In genomic region chr11:47918370-47918690, GRCh38 we compare ENCODE assay signal across 10 cellular contexts.
A peak's percentile ranks its signal among the peaks of the same experiment; 100 is the strongest.
DNase-seq lines count a peak whose midpoint lies in the region; ATAC-seq, FAIRE-seq and TF ChIP-seq lines count a peak whose summit lies in the region.
"Had no signal": no experiment of that assay in that cellular context is flagged by ENCODE, and none has a peak within 500 bp of the region (broad histone marks: within the 10 kb centered on the region; RNA-seq: fewer than 3 reads in every experiment).

No MANE protein-coding gene starts in this region.

- no peak for TF ChIP-seq EP300 in transverse colon (IDR thresholded peaks at IDR 0.05; ENCODE audit: low read depth)

- H3K4me2 ChIP-seq in astrocyte (ENCODE audit: low read length) = peak overlapping the region; percentile 52

- no peak for TF ChIP-seq POLR2A in heart left ventricle (IDR thresholded peaks at IDR 0.05)
- no peak for TF ChIP-seq POLR2A in transverse colon (IDR thresholded peaks at IDR 0.05)

- H3K79me2 ChIP-seq in astrocyte (ENCODE audit: insufficient read depth, low read length) = no peaks in the 10 kb centered on the region

- H3K4me3 Mint-ChIP-seq in astrocyte (ENCODE audit: unreplicated experiment) = no peak overlapping the region
- H3K4me3 Mint-ChIP-seq: activated CD4-positive, alpha-beta memory T cell treated with anti-CD3 and anti-CD28 coated beads, Interleukin-2, amount 10 ng/mL, durations not matched to agents 7 days and 5 days had no signal

- peaks cover 20% of the 10 kb centered on the region for H3K4me1 Mint-ChIP-seq in astrocyte (ENCODE audit: low read depth, unreplicated experiment)

- H3K27ac ChIP-seq in heart left ventricle (peak overlapping the region in 11 of 12 donors; percentile 0 to 81 (median 49)), astrocyte (ENCODE audit: low read depth, low read length) (no peak overlapping the region), mucosa of rectum (ENCODE audit: low read depth in 2 of 2, low read length in 2 of 2) (peak overlapping the region; percentile 59 to 72), transverse colon (peak overlapping the region; percentile 49 to 65 (median 62))

- no peak overlapping the region for H3K27ac Mint-ChIP-seq in astrocyte (ENCODE audit: unreplicated experiment)
- H3K27ac Mint-ChIP-seq: activated CD4-positive, alpha-beta memory T cell treated with anti-CD3 and anti-CD28 coated beads, Interleukin-2, amount 10 ng/mL, durations not matched to agents 7 days and 5 days had no signal

- H3K4me1 ChIP-seq in heart left ventricle = peaks cover 0 to 73% (median 20%) of the 10 kb centered on the region in 12 donors
- peaks cover 15% of the 10 kb centered on the region for H3K4me1 ChIP-seq in astrocyte (ENCODE audit: insufficient read depth, low read length)
- peaks cover 6 to 8% of the 10 kb centered on the region in 2 donors for H3K4me1 ChIP-seq in mucosa of rectum (ENCODE audit: control insufficient read depth in 2 of 2, insufficient read depth in 2 of 2, low read length in 2 of 2)
- peaks cover 0 to 15% (median 0%) of the 10 kb centered on the region in 4 donors for H3K4me1 ChIP-seq in transverse colon

- 54 to 64% (median 58%) methylated on average over 3 of the region's 3 CpGs for WGBS in heart left ventricle, 4 donors
- WGBS in transverse colon (ENCODE audit: low coverage in 1 of 2), 2 donors = 37% methylated on average over 3 of the region's 3 CpGs; no CpG with 5 or more reads in 1 of the 2 donors

- DNase-seq in heart left ventricle = no peak
- no peak for DNase-seq in Right ventricle myocardium superior
- DNase-seq in astrocyte (ENCODE audit: low read depth) = no peak
- DNase-seq in transverse colon = no peak
- no peak for DNase-seq in iPS-NIHi11 (ENCODE audit: low spot score)
- no peak for DNase-seq in HuH-7.5 (ENCODE audit: low spot score)
- DNase-seq: activated CD4-positive, alpha-beta memory T cell treated with anti-CD3 and anti-CD28 coated beads, Interleukin-2, amount 10 ng/mL, durations not matched to agents 7 days and 5 days had no signal

- FAIRE-seq in astrocyte (lab: Jason Lieb, UNC) = no peak
- FAIRE-seq: bronchial epithelial cell had no signal

- ATAC-seq in heart left ventricle = no peak
- no peak for ATAC-seq in Right ventricle myocardium superior (ENCODE audit: poor library complexity)
- no peak for ATAC-seq in HG03025 (IDR thresholded peaks at IDR 0.05; ENCODE audit: low FRiP score, unreplicated experiment)

- H3K27me3 ChIP-seq in heart left ventricle (no peaks in the 10 kb centered on the region), astrocyte (ENCODE audit: insufficient read depth, low read length) (no peaks in the 10 kb centered on the region), mucosa of rectum (ENCODE audit: control insufficient read depth in 2 of 2, insufficient read depth in 2 of 2, low read length in 2 of 2) (no peaks in the 10 kb centered on the region), transverse colon (no peaks in the 10 kb centered on the region)

- H3K36me3 ChIP-seq in heart left ventricle = no peaks in the 10 kb centered on the region
- no peaks in the 10 kb centered on the region for H3K36me3 ChIP-seq in astrocyte (ENCODE audit: insufficient read depth, low read length)
- no peaks in the 10 kb centered on the region for H3K36me3 ChIP-seq in mucosa of rectum (ENCODE audit: control insufficient read depth in 2 of 2, insufficient read depth in 2 of 2, low read length in 2 of 2)
- no peaks in the 10 kb centered on the region for H3K36me3 ChIP-seq in transverse colon

- H4K20me1 ChIP-seq in astrocyte (ENCODE audit: insufficient read depth, low read length) = no peaks in the 10 kb centered on the region

- H3K4me3 ChIP-seq in heart left ventricle (peak overlapping the region in 8 of 12 donors; percentile 10 to 44 (median 23)), astrocyte (ENCODE audit: insufficient read depth, low read depth, low read length) (no peak overlapping the region), mucosa of rectum (ENCODE audit: low read length in 2 of 2) (peak overlapping the region in 1 of 2 donors; percentile 8), transverse colon (no peak overlapping the region)

- in situ Hi-C loops in transverse colon (cut with MboI; ENCODE audit: low pct_ligation_motif_present in 1 of 4, low pct_unique_long_range_greater_than_20kb in 1 of 4, low sequenced_read_pairs in 3 of 4) = no loop called here

- no peaks in the 10 kb centered on the region for H3K36me3 Mint-ChIP-seq in astrocyte (ENCODE audit: low read depth, unreplicated experiment)

- H3K9me3 Mint-ChIP-seq in astrocyte (ENCODE audit: unreplicated experiment) = no peaks in the 10 kb centered on the region
- H3K9me3 Mint-ChIP-seq: activated CD4-positive, alpha-beta memory T cell treated with anti-CD3 and anti-CD28 coated beads, Interleukin-2, amount 10 ng/mL, durations not matched to agents 7 days and 5 days had no signal

- H3K9ac ChIP-seq in astrocyte (ENCODE audit: low read length) (no peak overlapping the region), mucosa of rectum (ENCODE audit: low read depth in 1 of 2, low read length in 2 of 2) (peak overlapping the region; percentile 1 to 30)

- H2AFZ ChIP-seq in astrocyte (ENCODE audit: low read depth, low read length) = peak overlapping the region; percentile 21

- no peaks in the 10 kb centered on the region for H3K27me3 Mint-ChIP-seq in astrocyte (ENCODE audit: low read depth, unreplicated experiment)
- H3K27me3 Mint-ChIP-seq: activated CD4-positive, alpha-beta memory T cell treated with anti-CD3 and anti-CD28 coated beads, Interleukin-2, amount 10 ng/mL, durations not matched to agents 7 days and 5 days had no signal

- H3K9me3 ChIP-seq in heart left ventricle (no peaks in the 10 kb centered on the region), astrocyte (ENCODE audit: insufficient read depth, low read depth, low read length) (no peaks in the 10 kb centered on the region), mucosa of rectum (ENCODE audit: control insufficient read depth in 2 of 2, low read length in 2 of 2) (no peaks in the 10 kb centered on the region), transverse colon (no peaks in the 10 kb centered on the region)

- intact Hi-C loops in heart left ventricle (cut with DNase I) (no loop called here), Right ventricle myocardium superior (cut with DNase I) (no loop called here), transverse colon (cut with DNase I; ENCODE audit: low total_unique reads) (no loop called here)

- no peak for TF ChIP-seq CTCF in heart left ventricle (IDR thresholded peaks at IDR 0.05)
- TF ChIP-seq CTCF in astrocyte (IDR thresholded peaks at IDR 0.05; ENCODE audit: insufficient read depth, low read depth, low read length) = no peak
- TF ChIP-seq CTCF in transverse colon (IDR thresholded peaks at IDR 0.05) = no peak

Comparison
In these comparisons a context has a peak if more than half of its experiments do, and no peak if none do; other contexts are left out.
1. H3K4me3 ChIP-seq: peak in heart left ventricle (8 of 12); none in astrocyte (single experiment) and transverse colon (0 of 4).